ENCODE assay signal across 1 cellular context in genomic region chr3:32794487-32795308, GRCh38.
TF ChIP-seq lines count a peak whose summit lies in the region.

No MANE protein-coding gene starts in this region.

TF ChIP-seq in HepG2, 621 proteins besides CTCF, POLR2A, EP300 and RAD21 (continued from another document and continues in another):
- TF ChIP-seq ZBTB40 (IDR thresholded peaks at IDR 0.05) = no peak
- 0 out of 2 replicates have a peak, but pooled peaks have one; percentile 28 for TF ChIP-seq ZBTB40 (CRISPR knock-in tag; IDR thresholded peaks at IDR 0.05)
- 0 out of 2 replicates have a peak, but pooled peaks have one; percentile 7 for TF ChIP-seq MIER2 (CRISPR knock-in tag; IDR thresholded peaks at IDR 0.05)
- TF ChIP-seq ZNF468 (CRISPR knock-in tag; IDR thresholded peaks at IDR 0.05) = no peak
- TF ChIP-seq ZNF317 (CRISPR knock-in tag; IDR thresholded peaks at IDR 0.05) = no peak
- TF ChIP-seq ZNF879 (CRISPR knock-in tag; IDR thresholded peaks at IDR 0.05) = no peak
- TF ChIP-seq ZNF121 (CRISPR knock-in tag; IDR thresholded peaks at IDR 0.05) = no peak
- TF ChIP-seq FUBP1 (CRISPR knock-in tag; IDR thresholded peaks at IDR 0.05; ENCODE audit: borderline replicate concordance) = no peak
- TF ChIP-seq HNF4A (CRISPR knock-in tag; IDR thresholded peaks at IDR 0.05) = peak; percentile 90
- TF ChIP-seq SALL1 (CRISPR knock-in tag; IDR thresholded peaks at IDR 0.05) = peak; percentile 99
- peak; percentile 13 for TF ChIP-seq STAG1 (CRISPR knock-in tag; IDR thresholded peaks at IDR 0.05)
- TF ChIP-seq ZNF749 (CRISPR knock-in tag; IDR thresholded peaks at IDR 0.05; ENCODE audit: borderline replicate concordance) = no peak
- TF ChIP-seq JUN (CRISPR knock-in tag; IDR thresholded peaks at IDR 0.05) = peak; percentile 92
- peak; percentile 77; the same call in 1 of the 2 replicates for TF ChIP-seq THRA (CRISPR knock-in tag; IDR thresholded peaks at IDR 0.05; ENCODE audit: borderline replicate concordance)
- no peak for TF ChIP-seq ZFP62 (CRISPR knock-in tag; IDR thresholded peaks at IDR 0.05)
- TF ChIP-seq HCFC1 (IDR thresholded peaks at IDR 0.05; ENCODE audit: low read depth, low read length) = no peak
- TF ChIP-seq ZNF276 (CRISPR knock-in tag; IDR thresholded peaks at IDR 0.05; ENCODE audit: low read depth) = no peak; the same call in 1 of the 2 replicates
- TF ChIP-seq ARID4A (CRISPR knock-in tag; IDR thresholded peaks at IDR 0.05; ENCODE audit: borderline replicate concordance) = peak; percentile 72; the same call in 1 of the 2 replicates
- TF ChIP-seq ZNF160 (CRISPR knock-in tag; IDR thresholded peaks at IDR 0.05) = no peak
- TF ChIP-seq HOMEZ (CRISPR knock-in tag; IDR thresholded peaks at IDR 0.05; ENCODE audit: low read depth) = no peak
- peak; percentile 53; the same call in 1 of the 2 replicates for TF ChIP-seq FOXP1 (IDR thresholded peaks at IDR 0.05)
- TF ChIP-seq FOXP1 (CRISPR knock-in tag; IDR thresholded peaks at IDR 0.05) = peak; percentile 92
- TF ChIP-seq ZNF17 (CRISPR knock-in tag; IDR thresholded peaks at IDR 0.05) = no peak
- TF ChIP-seq TP53 (CRISPR knock-in tag; conservative IDR thresholded peaks at IDR 0.05) = no peak
- no peak for TF ChIP-seq ZBTB33 (CRISPR knock-in tag; IDR thresholded peaks at IDR 0.05)
- no peak for TF ChIP-seq ZBTB2 (CRISPR knock-in tag; IDR thresholded peaks at IDR 0.05; ENCODE audit: low read depth)
- TF ChIP-seq MBD4 (IDR thresholded peaks at IDR 0.05; ENCODE audit: borderline replicate concordance, low read length) = no peak
- TF ChIP-seq DDIT3 (CRISPR knock-in tag; IDR thresholded peaks at IDR 0.05) = no peak
- no peak for TF ChIP-seq FOXM1 (CRISPR knock-in tag; IDR thresholded peaks at IDR 0.05)
- TF ChIP-seq EHMT2 (IDR thresholded peaks at IDR 0.05; ENCODE audit: borderline replicate concordance, low read depth, low read length) = 0 out of 2 replicates have a peak, but pooled peaks have one; percentile 31
- TF ChIP-seq ZNF557 (CRISPR knock-in tag; IDR thresholded peaks at IDR 0.05) = no peak
- 0 out of 2 replicates have a peak, but pooled peaks have one; percentile 19 for TF ChIP-seq KDM2A (CRISPR knock-in tag; IDR thresholded peaks at IDR 0.05; ENCODE audit: borderline replicate concordance, low read depth)
